In the genomic region with DNA sequence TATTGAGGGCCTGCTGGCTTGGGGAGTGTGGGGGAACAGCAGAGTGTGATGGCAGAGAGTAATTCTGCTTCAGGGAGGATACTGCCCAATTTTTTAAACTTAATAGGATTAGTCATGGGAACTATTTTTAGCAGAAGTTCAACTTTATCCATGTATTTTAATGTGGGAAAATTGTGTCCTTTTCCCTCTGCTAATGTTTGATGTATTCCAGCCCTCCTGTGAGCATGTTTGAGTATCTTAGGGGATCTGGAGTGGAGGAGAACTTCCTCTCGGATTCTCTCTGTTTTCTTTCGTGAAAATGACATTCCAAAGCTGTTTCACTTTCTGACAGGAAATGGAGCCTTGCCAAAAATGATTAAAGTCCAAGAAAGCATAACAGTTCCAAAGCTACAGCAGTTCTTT, we compare ENCODE assay signal across 9 cellular contexts.
DNase-seq lines count a peak whose midpoint lies in the region; ATAC-seq and TF ChIP-seq lines count a peak whose summit lies in the region.
"Had no signal": no experiment of that assay in that cellular context is flagged by ENCODE, and none has a peak within 500 bp of the region (broad histone marks: within the 10 kb centered on the region; RNA-seq: fewer than 3 reads in every experiment).

No MANE protein-coding gene starts in this region.

- H3K27ac ChIP-seq in colonic mucosa = peak overlapping the region; percentile 6
- peak overlapping the region in 1 of 3 donors; percentile 17 for H3K27ac ChIP-seq in right lobe of liver
- peak overlapping the region in 2 of 3 donors; percentile 15 to 42 for H3K27ac ChIP-seq in thyroid gland
- H3K27ac ChIP-seq: KMS-11 had no signal

- TF ChIP-seq POLR2A in right lobe of liver (IDR thresholded peaks at IDR 0.05) (no peak), thyroid gland (IDR thresholded peaks at IDR 0.05) (no peak)

- H3K9me3 Mint-ChIP-seq in activated T-helper 17 cell treated with anti-CD3 and anti-CD28 coated beads, Interleukin-2, amount 50 U/mL, for 72 hours = no peaks in the 10 kb centered on the region
- H3K9me3 Mint-ChIP-seq in activated CD8-positive, alpha-beta T cell treated with anti-CD3 and anti-CD28 coated beads, Interleukin-2, amount 10 ng/mL, durations not matched to agents 7 days and 5 days (ENCODE audit: insufficient read depth) = no peaks in the 10 kb centered on the region

- H3K4me3 ChIP-seq in colonic mucosa (no peak overlapping the region), right lobe of liver (no peak overlapping the region), thyroid gland (replicated peaks in 1 of 3) (no peak overlapping the region)

- no peaks in the 10 kb centered on the region for H3K36me3 Mint-ChIP-seq in activated T-helper 17 cell treated with anti-CD3 and anti-CD28 coated beads, Interleukin-2, amount 50 U/mL, for 72 hours (ENCODE audit: low read depth)
- no peaks in the 10 kb centered on the region for H3K36me3 Mint-ChIP-seq in activated CD8-positive, alpha-beta T cell treated with anti-CD3 and anti-CD28 coated beads, Interleukin-2, amount 10 ng/mL, durations not matched to agents 7 days and 5 days (ENCODE audit: low read depth)

- 3% methylated on average over 2 of the region's 2 CpGs for WGBS in right lobe of liver (ENCODE audit: insufficient coverage, low coverage, low lambda C conversion rate, missing lambda C conversion rate)
- WGBS in thyroid gland, 2 donors = 5 to 9% methylated on average over 2 of the region's 2 CpGs

- H3K36me3 ChIP-seq in colonic mucosa (no peaks in the 10 kb centered on the region), right lobe of liver (no peaks in the 10 kb centered on the region), thyroid gland (no peaks in the 10 kb centered on the region)

- H3K4me3 Mint-ChIP-seq in activated T-helper 17 cell treated with anti-CD3 and anti-CD28 coated beads, Interleukin-2, amount 50 U/mL, for 72 hours = no peak overlapping the region
- no peak overlapping the region for H3K4me3 Mint-ChIP-seq in activated CD8-positive, alpha-beta T cell treated with anti-CD3 and anti-CD28 coated beads, Interleukin-2, amount 10 ng/mL, durations not matched to agents 7 days and 5 days

- intact Hi-C loops in colonic mucosa (cut with DNase I) = no loop called here
- intact Hi-C loops in right lobe of liver (cut with DNase I) = no loop called here
- intact Hi-C loops in thyroid gland (cut with DNase I) = no loop called here

- CTCF ChIA-PET in activated CD8-positive, alpha-beta T cell treated with anti-CD3 and anti-CD28 coated beads, Interleukin-2, amount 10 ng/mL, durations not matched to agents 7 days and 5 days (lab: Charles Lee) = no interaction called here

- no peaks in the 10 kb centered on the region for H3K9me3 ChIP-seq in colonic mucosa
- H3K9me3 ChIP-seq in right lobe of liver = no peaks in the 10 kb centered on the region
- H3K9me3 ChIP-seq in thyroid gland = no peaks in the 10 kb centered on the region

- H3K27me3 ChIP-seq in colonic mucosa (no peaks in the 10 kb centered on the region), right lobe of liver (no peaks in the 10 kb centered on the region), thyroid gland (no peaks in the 10 kb centered on the region)

- POLR2A ChIA-PET in activated CD8-positive, alpha-beta T cell treated with anti-CD3 and anti-CD28 coated beads, Interleukin-2, amount 10 ng/mL, durations not matched to agents 7 days and 5 days (lab: Charles Lee) = no interaction called here

- no peak for TF ChIP-seq CTCF in colonic mucosa (IDR thresholded peaks at IDR 0.05)
- no peak for TF ChIP-seq CTCF in right lobe of liver (IDR thresholded peaks at IDR 0.05)
- no peak for TF ChIP-seq CTCF in thyroid gland (IDR thresholded peaks at IDR 0.05)

- H3K4me1 ChIP-seq in colonic mucosa = no peaks in the 10 kb centered on the region
- H3K4me1 ChIP-seq in right lobe of liver = peaks cover 0 to 5% (median 2%) of the 10 kb centered on the region in 4 donors
- peaks cover 0 to 10% of the 10 kb centered on the region in 2 donors for H3K4me1 ChIP-seq in thyroid gland

- H3K4me1 Mint-ChIP-seq in activated T-helper 17 cell treated with anti-CD3 and anti-CD28 coated beads, Interleukin-2, amount 50 U/mL, for 72 hours = no peaks in the 10 kb centered on the region
- H3K4me1 Mint-ChIP-seq in activated CD8-positive, alpha-beta T cell treated with anti-CD3 and anti-CD28 coated beads, Interleukin-2, amount 10 ng/mL, durations not matched to agents 7 days and 5 days (ENCODE audit: low read depth) = no peaks in the 10 kb centered on the region

- peak; percentile 73 to 85 (median 82) for ATAC-seq in right lobe of liver
- ATAC-seq in activated T-helper 17 cell treated with anti-CD3 and anti-CD28 coated beads, Interleukin-2, amount 50 U/mL, for 72 hours (replicated peaks) = no peak
- no peak for ATAC-seq in activated CD8-positive, alpha-beta T cell treated with anti-CD3 and anti-CD28 coated beads, Interleukin-2, amount 10 ng/mL, durations not matched to agents 7 days and 5 days
- ATAC-seq in HG02610 (IDR thresholded peaks at IDR 0.05; ENCODE audit: unreplicated experiment) = no peak

- peaks cover 2% of the 10 kb centered on the region for H3K27me3 Mint-ChIP-seq in activated T-helper 17 cell treated with anti-CD3 and anti-CD28 coated beads, Interleukin-2, amount 50 U/mL, for 72 hours
- H3K27me3 Mint-ChIP-seq in activated CD8-positive, alpha-beta T cell treated with anti-CD3 and anti-CD28 coated beads, Interleukin-2, amount 10 ng/mL, durations not matched to agents 7 days and 5 days (ENCODE audit: low read depth) = no peaks in the 10 kb centered on the region

- DNase-seq in LHCN-M2 (ENCODE audit: low read depth) (peak; percentile 83), colonic mucosa (no peak), right lobe of liver (no peak), thyroid gland (no peak), DMS153 (lab: John Stamatoyannopoulos, UW) (no peak)
- no peak for DNase-seq in activated CD8-positive, alpha-beta T cell treated with anti-CD3 and anti-CD28 coated beads, Interleukin-2, amount 10 ng/mL, durations not matched to agents 7 days and 5 days

- no peak overlapping the region for H3K27ac Mint-ChIP-seq in activated T-helper 17 cell treated with anti-CD3 and anti-CD28 coated beads, Interleukin-2, amount 50 U/mL, for 72 hours
- no peak overlapping the region for H3K27ac Mint-ChIP-seq in activated CD8-positive, alpha-beta T cell treated with anti-CD3 and anti-CD28 coated beads, Interleukin-2, amount 10 ng/mL, durations not matched to agents 7 days and 5 days

- no peak overlapping the region for H3K9ac ChIP-seq in colonic mucosa (ENCODE audit: low read depth in 2 of 2, low read length in 2 of 2)
- H3K9ac ChIP-seq: KMS-11 had no signal

Comparison
In these comparisons a context has a peak if more than half of its experiments do, and no peak if none do; other contexts are left out.
1. ATAC-seq: peak in right lobe of liver (4 of 4); none in activated T-helper 17 cell treated with anti-CD3 and anti-CD28 coated beads, Interleukin-2, amount 50 U/mL, for 72 hours (single experiment), activated CD8-positive, alpha-beta T cell treated with anti-CD3 and anti-CD28 coated beads, Interleukin-2, amount 10 ng/mL, durations not matched to agents 7 days and 5 days (single experiment) and HG02610 (single experiment).